Comparison of ENCODE assay signal across 8 cellular contexts in the genomic region with DNA sequence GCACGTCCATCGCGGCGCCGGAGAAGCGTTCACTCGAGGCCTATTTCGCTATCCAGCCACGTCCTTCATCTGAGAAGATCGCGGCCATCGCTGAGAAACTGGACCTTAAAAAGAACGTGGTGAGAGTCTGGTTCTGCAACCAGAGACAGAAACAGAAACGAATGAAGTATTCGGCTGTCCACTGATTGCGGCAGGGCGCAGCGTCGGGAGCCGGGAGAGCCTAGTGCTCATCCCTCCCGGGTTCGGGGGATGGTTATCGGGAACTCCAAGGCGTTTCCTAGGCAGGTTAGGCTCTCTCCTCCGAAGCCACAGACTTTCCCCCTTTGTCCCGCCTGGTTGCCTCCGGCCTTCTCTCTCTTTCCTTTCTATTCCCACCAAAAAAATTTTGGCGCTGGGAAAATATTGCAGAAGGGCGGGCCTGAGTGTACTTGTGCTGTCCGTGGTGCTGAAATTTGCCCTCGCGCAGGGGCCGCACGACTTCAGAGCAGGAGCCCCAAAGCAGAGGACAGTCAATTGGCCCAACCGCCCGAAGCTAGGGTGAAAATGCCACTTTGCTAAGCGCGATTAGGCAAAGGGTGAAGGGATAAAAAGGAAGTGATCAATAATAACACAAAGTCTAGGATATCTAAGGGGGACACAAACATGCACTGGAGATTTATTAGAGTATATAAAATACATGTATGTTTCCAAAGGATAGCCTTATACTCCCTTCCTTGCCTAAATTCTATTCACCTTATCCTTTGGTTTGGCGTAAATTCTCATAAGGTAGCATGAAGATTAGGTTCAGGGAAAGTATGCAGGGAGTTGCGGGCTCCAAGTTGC. TPM values are rescaled to one million over a fixed set of nuclear protein-coding genes. Genes with fewer than 3 reads are reported as not detected.
DNase-seq lines count a peak whose midpoint lies in the region; ATAC-seq and TF ChIP-seq lines count a peak whose summit lies in the region.

No MANE protein-coding gene starts in this region.

- peaks cover 0 to 9% (median 6%) of the 10 kb centered on the region in 4 donors for H3K4me1 ChIP-seq in transverse colon

- intact Hi-C loops in transverse colon (cut with DNase I; ENCODE audit: low total_unique reads), result no loop called here

- no peak for ATAC-seq in HG03354 (IDR thresholded peaks at IDR 0.05; ENCODE audit: poor library complexity, severe bottlenecking, unreplicated experiment)
- no peak for ATAC-seq in GM21717 (IDR thresholded peaks at IDR 0.05; ENCODE audit: unreplicated experiment)

- H3K36me3 ChIP-seq in transverse colon, result no peaks in the 10 kb centered on the region

- no peak for TF ChIP-seq POLR2A in transverse colon (IDR thresholded peaks at IDR 0.05)

- in situ Hi-C loops in transverse colon (cut with MboI; ENCODE audit: low pct_ligation_motif_present in 1 of 4, low pct_unique_long_range_greater_than_20kb in 1 of 4, low sequenced_read_pairs in 3 of 4), result no loop called here

- no peak for TF ChIP-seq CTCF in transverse colon (IDR thresholded peaks at IDR 0.05)

- TF ChIP-seq EP300 in transverse colon (IDR thresholded peaks at IDR 0.05; ENCODE audit: low read depth), result no peak

- no peaks in the 10 kb centered on the region for H3K9me3 ChIP-seq in transverse colon

- peak overlapping the region in 1 of 4 donors; percentile 22 for H3K4me3 ChIP-seq in transverse colon

- peaks cover 99% of the 10 kb centered on the region for H3K27me3 ChIP-seq in transverse colon

- WGBS in transverse colon (ENCODE audit: low coverage in 1 of 2), 2 donors, result 10 to 27% methylated on average over 2 to 40 of the region's 40 CpGs

- DNase-seq in GM19238 (ENCODE audit: insufficient read length, low spot score), result peak; percentile 35
- peak; percentile 44 for DNase-seq in NOMO-1 treated with DMSO at 0.1 percent for 48 hours (lab: John Stamatoyannopoulos, UW; ENCODE audit: unreplicated experiment)
- DNase-seq in ecto neural progenitor cell (ENCODE audit: low spot score), result peak; percentile 82
- DNase-seq in myocyte (ENCODE audit: low read depth), result peak; percentile 77
- no peak for DNase-seq in NCI-H524 treated with DMSO at 0.1 percent for 48 hours (lab: John Stamatoyannopoulos, UW)
- DNase-seq in transverse colon, result no peak

- H3K27ac ChIP-seq in transverse colon, result no peak overlapping the region

RNA-seq across cellular contexts. Expression of gene POU4F3, which starts 1.8 kb away (rescaled TPM):
- total RNA-seq in myocyte (0.10 and 0.35 TPM in 2 replicates), transverse colon (not detected)
- polyA plus RNA-seq in myocyte (2012), result 0.05 TPM

Comparison
In these comparisons a context has a peak if more than half of its experiments do, and no peak if none do; other contexts are left out.
1. DNase-seq: peak in GM19238 (single experiment), NOMO-1 treated with DMSO at 0.1 percent for 48 hours (single experiment), ecto neural progenitor cell (single experiment) and myocyte (single experiment); none in NCI-H524 treated with DMSO at 0.1 percent for 48 hours (single experiment) and transverse colon (single experiment).